1 cellular context compared by ENCODE assay signal in genomic region chr9:38228331-38229122, GRCh38.
TF ChIP-seq lines count a peak whose summit lies in the region.

No MANE protein-coding gene starts in this region.

TF ChIP-seq in GM23338, 12 proteins besides CTCF, POLR2A, EP300 and RAD21 (continued from another document):
- TF ChIP-seq REST (IDR thresholded peaks at IDR 0.05; ENCODE audit: unreplicated experiment) (no peak), NANOG (IDR thresholded peaks at IDR 0.05; ENCODE audit: borderline replicate concordance) (no peak), ETS1 (IDR thresholded peaks at IDR 0.05) (no peak), ZNF331 (CRISPR knock-in tag; IDR thresholded peaks at IDR 0.05; ENCODE audit: low read depth) (no peak), EZH2 (IDR thresholded peaks at IDR 0.05; ENCODE audit: low read depth, unreplicated experiment) (no peak)
